Comparison of ENCODE assay signal across 1 cellular context in genomic region chrX:46917634-46918033, GRCh38.
TF ChIP-seq lines count a peak whose summit lies in the region.

No MANE protein-coding gene starts in this region.

TF ChIP-seq in GM12878, 131 proteins besides CTCF, POLR2A, EP300 and RAD21 (continued from another document):
- TF ChIP-seq MXI1 (IDR thresholded peaks at IDR 0.05; ENCODE audit: low read depth, low read length), result no peak
